Comparison of ENCODE assay signal across 9 cellular contexts in genomic region chr1:46527474-46528296, GRCh38. TPM values are rescaled to one million over a fixed set of nuclear protein-coding genes. Genes with fewer than 3 reads are reported as not detected.
DNase-seq lines count a peak whose midpoint lies in the region; ATAC-seq and TF ChIP-seq lines count a peak whose summit lies in the region.
"Had no signal": no experiment of that assay in that cellular context is flagged by ENCODE, and none has a peak within 500 bp of the region (broad histone marks: within the 10 kb centered on the region; RNA-seq: fewer than 3 reads in every experiment).

No MANE protein-coding gene starts in this region.

- DNase-seq in ELR (ENCODE audit: low read depth) (peak; percentile 80), NCI-H82 (lab: John Stamatoyannopoulos, UW) (peak; percentile 91), mesothelial cell of epicardium (ENCODE audit: low spot score in 2 of 2, unreplicated experiment in 2 of 2) (peak in 1 of 2 experiments; percentile 86)
- DNase-seq in activated CD8-positive, alpha-beta T cell treated with anti-CD3 and anti-CD28 coated beads for 36 hours = peak; percentile 91
- DNase-seq in effector memory CD4-positive, alpha-beta T cell = peak; percentile 38 to 55 (median 40)
- peak; percentile 39 to 50 for DNase-seq in stimulated activated CD8-positive, alpha-beta memory T cell treated with anti-CD3 and anti-CD28 coated beads, Interleukin-4, amount 100 ng/mL, for 4 hours (ENCODE audit: low read depth in 2 of 2, low spot score in 1 of 2)

- H3K9me3 Mint-ChIP-seq in activated CD8-positive, alpha-beta T cell treated with anti-CD3 and anti-CD28 coated beads for 36 hours = no peaks in the 10 kb centered on the region
- H3K9me3 Mint-ChIP-seq in mesothelial cell of epicardium = no peaks in the 10 kb centered on the region

- CTCF ChIA-PET in activated CD8-positive, alpha-beta T cell treated with anti-CD3 and anti-CD28 coated beads for 36 hours (lab: Charles Lee) = interaction anchor here (0.7 to 6.6 kb wide), 24 partner anchors 11 to 203 kb away, joined by 3 to 128 read pairs (median 4); partner anchors contain the start of gene DMBX1

- H3K27me3 Mint-ChIP-seq in activated CD8-positive, alpha-beta T cell treated with anti-CD3 and anti-CD28 coated beads for 36 hours = peaks cover 37% of the 10 kb centered on the region
- peaks cover 86% of the 10 kb centered on the region for H3K27me3 Mint-ChIP-seq in mesothelial cell of epicardium (ENCODE audit: low read depth)

- H3K4me1 ChIP-seq in effector memory CD4-positive, alpha-beta T cell (ENCODE audit: control insufficient read depth, insufficient read depth, low read length, poor library complexity, severe bottlenecking) = no peaks in the 10 kb centered on the region

- intact Hi-C loops in activated CD8-positive, alpha-beta T cell treated with anti-CD3 and anti-CD28 coated beads for 36 hours (cut with micrococcal nuclease) = loop anchor here (1.0 to 2.0 kb wide), 2 partner anchors 50 to 81 kb away; no protein-coding TSS in a partner anchor

- H3K36me3 ChIP-seq in effector memory CD4-positive, alpha-beta T cell (ENCODE audit: control insufficient read depth, insufficient read depth, low read length) = no peaks in the 10 kb centered on the region

- H3K27me3 ChIP-seq in effector memory CD4-positive, alpha-beta T cell (replicated peaks; ENCODE audit: control insufficient read depth, insufficient read depth, low read length, poor library complexity, severe bottlenecking) = peaks cover 5% of the 10 kb centered on the region

- TF ChIP-seq CTCF in activated CD8-positive, alpha-beta T cell treated with anti-CD3 and anti-CD28 coated beads for 36 hours (IDR thresholded peaks at IDR 0.05) = peak; percentile 92
- TF ChIP-seq CTCF in mesothelial cell of epicardium (IDR thresholded peaks at IDR 0.05; ENCODE audit: unreplicated experiment) = peak; percentile 72

- H3K9me3 ChIP-seq in effector memory CD4-positive, alpha-beta T cell (ENCODE audit: control insufficient read depth, low read length) = no peaks in the 10 kb centered on the region

- no peak overlapping the region for H3K27ac Mint-ChIP-seq in activated CD8-positive, alpha-beta T cell treated with anti-CD3 and anti-CD28 coated beads for 36 hours
- H3K27ac Mint-ChIP-seq in mesothelial cell of epicardium = no peak overlapping the region

- POLR2A ChIA-PET in activated CD8-positive, alpha-beta T cell treated with anti-CD3 and anti-CD28 coated beads for 36 hours (lab: Charles Lee) = interaction anchor here (0.9 to 1.4 kb wide), 4 partner anchors 48 to 55 kb away, joined by 3 to 4 read pairs (median 3); no protein-coding TSS in a partner anchor

- no peak overlapping the region for H3K4me3 ChIP-seq in effector memory CD4-positive, alpha-beta T cell (ENCODE audit: insufficient read depth, low read depth, low read length, poor library complexity, severe bottlenecking)

- ATAC-seq in HG02973 (IDR thresholded peaks at IDR 0.05; ENCODE audit: unreplicated experiment) (peak; percentile 54), HG02759 (IDR thresholded peaks at IDR 0.05; ENCODE audit: unreplicated experiment) (no peak)
- ATAC-seq in activated CD8-positive, alpha-beta T cell treated with anti-CD3 and anti-CD28 coated beads for 36 hours = peak; percentile 61

- no peaks in the 10 kb centered on the region for H3K36me3 Mint-ChIP-seq in activated CD8-positive, alpha-beta T cell treated with anti-CD3 and anti-CD28 coated beads for 36 hours (ENCODE audit: low read depth)
- H3K36me3 Mint-ChIP-seq in mesothelial cell of epicardium = no peaks in the 10 kb centered on the region

- peaks cover 29% of the 10 kb centered on the region for H3K4me1 Mint-ChIP-seq in activated CD8-positive, alpha-beta T cell treated with anti-CD3 and anti-CD28 coated beads for 36 hours (ENCODE audit: low read depth)
- H3K4me1 Mint-ChIP-seq in mesothelial cell of epicardium = peaks cover 23% of the 10 kb centered on the region

- no peak overlapping the region for H3K27ac ChIP-seq in effector memory CD4-positive, alpha-beta T cell (ENCODE audit: insufficient read depth, low read length, poor library complexity, severe bottlenecking)
- H3K27ac ChIP-seq: epithelial cell of prostate had no signal

- H3K4me3 Mint-ChIP-seq in activated CD8-positive, alpha-beta T cell treated with anti-CD3 and anti-CD28 coated beads for 36 hours = no peak overlapping the region
- no peak overlapping the region for H3K4me3 Mint-ChIP-seq in mesothelial cell of epicardium

RNA-seq across cellular contexts. Expression of gene KNCN, which starts 23.8 kb away (rescaled TPM):
- total RNA-seq in activated CD8-positive, alpha-beta T cell treated with anti-CD3 and anti-CD28 coated beads for 36 hours = not detected
- total RNA-seq in mesothelial cell of epicardium = not detected in 3 replicates

RNA-seq across cellular contexts. Expression of gene DMBX1, which starts 38.0 kb away (rescaled TPM):
- total RNA-seq in activated CD8-positive, alpha-beta T cell treated with anti-CD3 and anti-CD28 coated beads for 36 hours = under 1 TPM in 1 of 2 experiments, not detected in 1; 0.09 TPM
- not detected in 3 replicates for total RNA-seq in mesothelial cell of epicardium
